ENCODE assay signal across 11 cellular contexts in genomic region chr19:35249848-35250711, GRCh38. TPM values are rescaled to one million over a fixed set of nuclear protein-coding genes. Genes with fewer than 3 reads are reported as not detected.
DNase-seq lines count a peak whose midpoint lies in the region; ATAC-seq and TF ChIP-seq lines count a peak whose summit lies in the region.
"Had no signal": no experiment of that assay in that cellular context is flagged by ENCODE, and none has a peak within 500 bp of the region (broad histone marks: within the 10 kb centered on the region; RNA-seq: fewer than 3 reads in every experiment).

No MANE protein-coding gene starts in this region.

- H4K20me1 ChIP-seq in OCI-LY1 (ENCODE audit: insufficient read depth, low read length) (no peaks in the 10 kb centered on the region), osteoblast (ENCODE audit: insufficient read depth, low read length) (no peaks in the 10 kb centered on the region)

- no peak overlapping the region for H3K27ac Mint-ChIP-seq in endothelial cell (ENCODE audit: unreplicated experiment)

- H3K27ac ChIP-seq in OCI-LY1 (ENCODE audit: low read depth, low read length, poor library complexity, severe bottlenecking), result peak overlapping the region; percentile 81
- H3K27ac ChIP-seq in osteoblast (ENCODE audit: low read depth, low read length), result no peak overlapping the region

- H3K4me3 Mint-ChIP-seq in endothelial cell (ENCODE audit: unreplicated experiment), result peak overlapping the region; percentile 96

- no peaks in the 10 kb centered on the region for H3K9me3 Mint-ChIP-seq in endothelial cell (ENCODE audit: unreplicated experiment)

- H3K36me3 ChIP-seq in OCI-LY1 (ENCODE audit: insufficient read depth, low read length), result peaks cover 35% of the 10 kb centered on the region
- H3K36me3 ChIP-seq in osteoblast (ENCODE audit: insufficient read depth, low read length), result no peaks in the 10 kb centered on the region

- H3K4me1 ChIP-seq in OCI-LY1 (ENCODE audit: insufficient read depth, low read length, severe bottlenecking) (peaks cover 21% of the 10 kb centered on the region), osteoblast (ENCODE audit: insufficient read depth, low read length) (no peaks in the 10 kb centered on the region)

- H2AFZ ChIP-seq in OCI-LY1 (ENCODE audit: low read length) (no peak overlapping the region), osteoblast (ENCODE audit: low read length) (no peak overlapping the region)

- peaks cover 10% of the 10 kb centered on the region; the same call in 1 of the 2 replicates for H3K79me2 ChIP-seq in OCI-LY1 (ENCODE audit: insufficient read depth, low read length)
- H3K79me2 ChIP-seq in osteoblast (ENCODE audit: insufficient read depth, low read length), result no peaks in the 10 kb centered on the region

- H3K27me3 ChIP-seq in OCI-LY1 (ENCODE audit: insufficient read depth, low read length), result no peaks in the 10 kb centered on the region
- H3K27me3 ChIP-seq in osteoblast (ENCODE audit: insufficient read depth, low read length), result peaks cover 31% of the 10 kb centered on the region

- H3K36me3 Mint-ChIP-seq in endothelial cell (ENCODE audit: low read depth, unreplicated experiment), result peaks cover 15% of the 10 kb centered on the region

- DNase-seq in DMS79 treated with DMSO at 0.1 percent for 48 hours (lab: John Stamatoyannopoulos, UW), result peak; percentile 3
- DNase-seq in endothelial cell (ENCODE audit: low spot score), result no peak
- DNase-seq in osteoblast (ENCODE audit: insufficient read length, low spot score, missing footprints), result peak; percentile 78
- no peak for DNase-seq in GOT3 (lab: John Stamatoyannopoulos, UW)
- no peak for DNase-seq in superior temporal gyrus (ENCODE audit: extremely low spot score)
- DNase-seq: central memory CD4-positive, alpha-beta T cell; RPMI8226 had no signal

- peak overlapping the region; percentile 90 for H3K9ac ChIP-seq in OCI-LY1 (ENCODE audit: low read length)

- H3K4me1 Mint-ChIP-seq in endothelial cell (ENCODE audit: unreplicated experiment), result peaks cover 29% of the 10 kb centered on the region

- H3K9me3 ChIP-seq in OCI-LY1 (ENCODE audit: low read length) (no peaks in the 10 kb centered on the region; the same call in 1 of the 2 replicates), osteoblast (ENCODE audit: low read depth, low read length) (no peaks in the 10 kb centered on the region)

- no peaks in the 10 kb centered on the region for H3K9me2 ChIP-seq in OCI-LY1 (ENCODE audit: low read depth, low read length)

- H3K4me3 ChIP-seq in OCI-LY1 (ENCODE audit: low read depth, low read length, poor library complexity, severe bottlenecking) (peak overlapping the region; percentile 90), osteoblast (ENCODE audit: insufficient read depth, low read length) (no peak overlapping the region)

- H3K4me2 ChIP-seq in OCI-LY1 (ENCODE audit: low read length) (peak overlapping the region; percentile 71), osteoblast (ENCODE audit: insufficient read depth, low read length) (no peak overlapping the region)

- TF ChIP-seq CTCF in OCI-LY1 (IDR thresholded peaks at IDR 0.05; ENCODE audit: low read length) (no peak), endothelial cell (IDR thresholded peaks at IDR 0.05; ENCODE audit: unreplicated experiment) (no peak), osteoblast (IDR thresholded peaks at IDR 0.05; ENCODE audit: extremely low read depth, low read depth, low read length) (no peak)

- H3F3A ChIP-seq in OCI-LY1 (ENCODE audit: insufficient read depth, low read length), result peaks cover 9% of the 10 kb centered on the region; the same call in 1 of the 2 replicates

- peaks cover 17% of the 10 kb centered on the region for H3K27me3 Mint-ChIP-seq in endothelial cell (ENCODE audit: unreplicated experiment)

- ATAC-seq in GM19035 (IDR thresholded peaks at IDR 0.05; ENCODE audit: unreplicated experiment) (no peak), GM19351 (IDR thresholded peaks at IDR 0.05; ENCODE audit: unreplicated experiment) (no peak)

RNA-seq across cellular contexts. Expression of gene LSR, which starts 1.3 kb away (rescaled TPM):
- total RNA-seq in endothelial cell (ENCODE audit: unreplicated experiment) (35.9 TPM), osteoblast (0.29 and 0.36 TPM in 2 replicates)

RNA-seq across cellular contexts. Expression of gene USF2, which starts 18.7 kb away (rescaled TPM):
- total RNA-seq in endothelial cell (ENCODE audit: unreplicated experiment) (92.2 TPM), osteoblast (66.2 and 74.0 TPM in 2 replicates)

RNA-seq across cellular contexts. Expression of gene FAM187B, which starts 21.5 kb away (rescaled TPM):
- total RNA-seq in endothelial cell (ENCODE audit: unreplicated experiment), result not detected
- not detected in 2 replicates for total RNA-seq in osteoblast
- total RNA-seq: urinary bladder had no signal

RNA-seq across cellular contexts. Expression of gene HAMP, which starts 32.2 kb away (rescaled TPM):
- 0.74 TPM for total RNA-seq in endothelial cell (ENCODE audit: unreplicated experiment)
- total RNA-seq in osteoblast, result not detected in 2 replicates
- total RNA-seq: urinary bladder had no signal

RNA-seq across cellular contexts. Expression of gene MAG, which starts 41.9 kb away (rescaled TPM):
- total RNA-seq in endothelial cell (ENCODE audit: unreplicated experiment) (not detected), osteoblast (not detected in 2 replicates)

Comparison
In these comparisons a context has a peak if more than half of its experiments do, and no peak if none do; other contexts are left out.
1. DNase-seq: peak in DMS79 treated with DMSO at 0.1 percent for 48 hours (single experiment) and osteoblast (single experiment); none in endothelial cell (single experiment), GOT3 (single experiment) and superior temporal gyrus (single experiment).
2. RNA of gene LSR, which starts 1.3 kb away (total RNA-seq): 35.9 TPM in endothelial cell (single experiment); 0.29 to 0.36 TPM in osteoblast; every median in the first group is over 10 times any median in the second.